Comparison of ENCODE assay signal across 8 cellular contexts in the genomic region with DNA sequence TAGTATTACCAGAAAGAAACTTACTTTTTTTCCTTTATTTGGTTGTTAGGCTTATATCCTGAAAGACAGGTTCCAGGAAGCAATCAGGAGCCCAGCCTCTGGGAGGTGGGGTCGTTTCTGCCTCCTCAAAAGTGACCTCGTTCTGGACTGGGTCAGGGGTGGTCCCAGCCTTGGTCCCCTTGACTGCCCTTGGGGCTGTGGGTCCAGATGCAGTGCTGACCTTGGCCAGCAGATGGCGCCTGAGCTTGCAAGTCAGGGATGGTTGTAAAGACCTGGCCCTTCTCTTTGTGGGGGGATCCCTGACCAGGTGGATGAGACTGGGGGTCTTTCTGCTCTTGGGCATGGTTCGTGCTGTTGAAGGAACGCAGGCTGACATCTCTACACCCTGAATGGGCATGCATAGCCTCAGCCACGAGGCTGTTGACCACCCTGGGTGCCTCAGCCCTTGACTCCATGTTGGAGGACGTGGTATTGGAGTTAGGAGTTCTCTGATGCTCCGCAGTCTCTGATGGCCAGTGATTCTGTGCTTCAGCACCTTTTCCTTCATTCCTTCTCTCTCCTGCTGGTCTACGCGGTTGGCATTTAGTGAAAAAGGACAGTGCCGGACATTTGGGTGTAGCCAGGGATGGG.
DNase-seq lines count a peak whose midpoint lies in the region; ATAC-seq and TF ChIP-seq lines count a peak whose summit lies in the region.

No MANE protein-coding gene starts in this region.

- H2BK12ac ChIP-seq in H9 (ENCODE audit: insufficient read length, low read depth, low read length), result no peak overlapping the region

- H2BK120ac ChIP-seq in H9 (ENCODE audit: low read depth, low read length, poor library complexity, severe bottlenecking), result no peak overlapping the region

- H3K4me2 ChIP-seq in H9 (ENCODE audit: insufficient read depth, insufficient read length, low read length), result no peak overlapping the region

- H3T11ph ChIP-seq in H9 (ENCODE audit: low read length), result no peak overlapping the region

- TF ChIP-seq POLR2A in right lobe of liver (IDR thresholded peaks at IDR 0.05), result no peak

- no peak overlapping the region for H2BK15ac ChIP-seq in H9 (ENCODE audit: low read depth, low read length)

- no peak overlapping the region for H3K56ac ChIP-seq in H9 (ENCODE audit: insufficient read length, low read depth, low read length)

- DNase-seq in GM12864 (ENCODE audit: low read depth) (peak; percentile 38), H9 (peak; percentile 85), NCI-H1105 treated with DMSO at 0.1 percent for 48 hours (lab: John Stamatoyannopoulos, UW) (peak; percentile 35), dermis blood vessel endothelial cell (peak; percentile 84), right lobe of liver (peak; percentile 71 to 78 (median 77))
- DNase-seq in activated CD4-positive, alpha-beta T cell treated with anti-CD3 and anti-CD28 coated beads, Interleukin-2, amount 50 U/mL, for 4 hours, result peak; percentile 63 to 68
- peak; percentile 31 to 67 (median 38) for DNase-seq in stimulated activated CD4-positive, alpha-beta T cell treated with anti-CD3 and anti-CD28 coated beads, TNF-alpha, amount 100 ng/mL, for 1 hour (ENCODE audit: low read depth in 3 of 3, low spot score in 1 of 3)

- no peaks in the 10 kb centered on the region for H3K36me3 ChIP-seq in right lobe of liver

- no peak overlapping the region for H2BK20ac ChIP-seq in H9 (ENCODE audit: low read depth, low read length, poor library complexity, severe bottlenecking)

- no peak overlapping the region for H3K18ac ChIP-seq in H9 (ENCODE audit: insufficient read length, low read depth, low read length)

- H3K23ac ChIP-seq in H9 (ENCODE audit: insufficient read length, low read depth, low read length), result no peak overlapping the region

- no peaks in the 10 kb centered on the region for H3K23me2 ChIP-seq in H9 (ENCODE audit: insufficient read length, low read depth, low read length, poor library complexity, severe bottlenecking)

- H4K91ac ChIP-seq in H9 (ENCODE audit: insufficient read length, low read depth, low read length), result no peak overlapping the region

- WGBS in H9 (ENCODE audit: extremely low coverage, insufficient read length, low lambda C conversion rate), result no CpG with 5 or more reads among the region's 11 CpGs
- WGBS in right lobe of liver (ENCODE audit: insufficient coverage, low coverage, low lambda C conversion rate, missing lambda C conversion rate), result 58% methylated on average over 8 of the region's 11 CpGs

- H2BK5ac ChIP-seq in H9 (ENCODE audit: insufficient read length, low read length), result no peak overlapping the region

- no peaks in the 10 kb centered on the region for H3K79me2 ChIP-seq in H9 (ENCODE audit: insufficient read depth, low read length)

- no peak overlapping the region for H3K14ac ChIP-seq in H9 (ENCODE audit: insufficient read depth, low read length)

- H3K4me1 Mint-ChIP-seq in H9, result no peaks in the 10 kb centered on the region

- no peak overlapping the region for H3K4me3 Mint-ChIP-seq in H9

- H3K9ac ChIP-seq in H9 (ENCODE audit: extremely low read depth, insufficient read length, low read length), result no peak overlapping the region

- no peak overlapping the region for H4K5ac ChIP-seq in H9 (ENCODE audit: insufficient read length, low read depth, low read length)

- intact Hi-C loops in right lobe of liver (cut with DNase I), result loop anchor here in 1 of 2 donors (10.0 kb wide), 1 partner anchor 703 kb away; no protein-coding TSS in a partner anchor

- H3K27ac Mint-ChIP-seq in H9, result no peak overlapping the region

- H3K4me3 ChIP-seq in GM12864 (ENCODE audit: low read depth, low read length), result no peak overlapping the region
- no peak overlapping the region for H3K4me3 ChIP-seq in right lobe of liver

- ATAC-seq in right lobe of liver, result peak; percentile 66 to 81 (median 76)
- ATAC-seq in GM18873 (IDR thresholded peaks at IDR 0.05; ENCODE audit: low FRiP score, unreplicated experiment), result no peak

- H3K4me1 ChIP-seq in H9 (ENCODE audit: insufficient read depth, low read length), result no peaks in the 10 kb centered on the region
- H3K4me1 ChIP-seq in right lobe of liver, result no peaks in the 10 kb centered on the region

- H3K27me3 ChIP-seq in H9 (ENCODE audit: insufficient read depth, low read length) (no peaks in the 10 kb centered on the region), right lobe of liver (no peaks in the 10 kb centered on the region)

- no peaks in the 10 kb centered on the region for H3K27me3 Mint-ChIP-seq in H9 (ENCODE audit: low read depth)

- peaks cover 0 to 6% of the 10 kb centered on the region in 2 experiments; a peak in 1 of 5 replicates for H3K9me3 Mint-ChIP-seq in H9

- H3K79me1 ChIP-seq in H9 (ENCODE audit: insufficient read depth, low read depth, low read length, poor library complexity, severe bottlenecking), result no peaks in the 10 kb centered on the region

- H3K36me3 Mint-ChIP-seq in H9 (ENCODE audit: insufficient read depth in 1 of 3, low read depth in 3 of 3), result peaks cover 0 to 8% (median 0%) of the 10 kb centered on the region in 3 experiments; a peak in 3 of 7 replicates

- H3K27ac ChIP-seq in H9 (ENCODE audit: insufficient read length, low read depth, low read length) (no peak overlapping the region), right lobe of liver (no peak overlapping the region)

- H2AFZ ChIP-seq in H9 (ENCODE audit: low read length), result no peak overlapping the region

- H3K4ac ChIP-seq in H9 (ENCODE audit: low read depth, low read length), result no peak overlapping the region

- no peak overlapping the region for H2AK5ac ChIP-seq in H9 (ENCODE audit: insufficient read length, low read length)

- no peaks in the 10 kb centered on the region for H3K9me3 ChIP-seq in H9 (ENCODE audit: control insufficient read depth, low read depth, low read length)
- no peaks in the 10 kb centered on the region for H3K9me3 ChIP-seq in right lobe of liver

- TF ChIP-seq CTCF in GM12864 (IDR thresholded peaks at IDR 0.05; ENCODE audit: low read depth, low read length, missing control alignments) (peak; percentile 98), H9 (conservative IDR thresholded peaks at IDR 0.05) (peak; percentile 96), right lobe of liver (IDR thresholded peaks at IDR 0.05) (peak; percentile 78 to 95 (median 90))

- peaks cover 2% of the 10 kb centered on the region for H4K20me1 ChIP-seq in H9 (ENCODE audit: control insufficient read depth, insufficient read depth, insufficient read length)

- H4K8ac ChIP-seq in H9 (replicated peaks; ENCODE audit: insufficient read length, low read depth, low read length), result no peak overlapping the region

Comparison
In these comparisons a context has a peak if more than half of its experiments do, and no peak if none do; other contexts are left out.
1. DNase-seq: peak in every context shown above with its lines; median percentile 85 in H9; 84 in dermis blood vessel endothelial cell; 77 in right lobe of liver; 66 in activated CD4-positive, alpha-beta T cell treated with anti-CD3 and anti-CD28 coated beads, Interleukin-2, amount 50 U/mL, for 4 hours; 38 in GM12864; 38 in stimulated activated CD4-positive, alpha-beta T cell treated with anti-CD3 and anti-CD28 coated beads, TNF-alpha, amount 100 ng/mL, for 1 hour; 35 in NCI-H1105 treated with DMSO at 0.1 percent for 48 hours.